ENCODE assay signal across 25 cellular contexts in genomic region chr18:5103693-5104092, GRCh38.
"Had no signal": no experiment of that assay in that cellular context is flagged by ENCODE, and none has a peak within 500 bp of the region (broad histone marks: within the 10 kb centered on the region; RNA-seq: fewer than 3 reads in every experiment).

No MANE protein-coding gene starts in this region.

- ATAC-seq: activated naive CD4-positive, alpha-beta T cell treated with anti-CD3 and anti-CD28 coated beads, Interleukin-2, amount 50 U/mL, for 72 hours; activated naive CD8-positive, alpha-beta T cell treated with anti-CD3 and anti-CD28 coated beads, Interleukin-2, amount 50 U/mL, for 24 hours; activated T-cell treated with anti-CD3 and anti-CD28 coated beads, Interleukin-2, amount 50 U/mL, for 4 hours; Panc1; Right ventricle myocardium inferior; T-cell had no signal

- H3K4me1 ChIP-seq: ascending aorta had no signal

- H3K4me3 ChIP-seq: ascending aorta, SK-N-MC had no signal

- DNase-seq: activated B cell treated with CpG ODN at 0.5 μM for 24 hours; activated CD4-positive, alpha-beta T cell treated with anti-CD3 and anti-CD28 coated beads for 1 hour; activated CD4-positive, alpha-beta T cell treated with anti-CD3 and anti-CD28 coated beads, Interleukin-2, amount 10 ng/mL, durations not matched to agents 24 days and 14 days; activated CD4-positive, alpha-beta T cell treated with anti-CD3 and anti-CD28 coated beads, Interleukin-2, amount 50 U/mL, for 48 hours; activated effector memory CD4-positive, alpha-beta T cell treated with anti-CD3 and anti-CD28 coated beads, Interleukin-2, amount 50 U/mL, for 16 hours; activated naive CD4-positive, alpha-beta T cell treated with Interleukin-2 at 50 U/mL for 16 hours; activated naive CD8-positive, alpha-beta T cell treated with anti-CD3 and anti-CD28 coated beads, Interleukin-2, amount 50 U/mL, for 24 hours; activated T-cell treated with anti-CD3 and anti-CD28 coated beads, Interleukin-2, amount 50 U/mL, for 4 hours; amniotic stem cell; KBM-7; NCI-H1092; NCI-H1417; NCI-H1930; NCI-H2107; NCI-H226; NCI-H82; NK-92 treated with Interleukin-12 subunit alpha and Interleukin-12 subunit beta, amount 100 ng/mL, for 24 hours; RPMI8226; T-cell; T1000 had no signal

- H3K36me3 ChIP-seq: ascending aorta had no signal

- H3K27me3 ChIP-seq: ascending aorta had no signal

- H3K9me3 ChIP-seq: ascending aorta had no signal

- H3K27ac ChIP-seq: ascending aorta, SK-N-MC had no signal
